In genomic region chr11:74719011-74719410, GRCh38 we compare ENCODE assay signal across 29 cellular contexts. TPM values are rescaled to one million over a fixed set of nuclear protein-coding genes. Genes with fewer than 3 reads are reported as not detected.
DNase-seq lines count a peak whose midpoint lies in the region; ATAC-seq, FAIRE-seq and TF ChIP-seq lines count a peak whose summit lies in the region.
"Had no signal": no experiment of that assay in that cellular context is flagged by ENCODE, and none has a peak within 500 bp of the region (broad histone marks: within the 10 kb centered on the region; RNA-seq: fewer than 3 reads in every experiment).

No MANE protein-coding gene starts in this region.

- peaks cover 19% of the 10 kb centered on the region for H3K27me3 Mint-ChIP-seq in activated T-helper 1 cell treated with anti-CD3 and anti-CD28 coated beads, Interleukin-12 subunit alpha, Interleukin-12 subunit beta, Interleukin-2, Interleukin-4 antibody, amounts not matched to agents 30 ng/mL and 10 ng/mL and 1 ng/mL, durations not matched to agents 14 hours and 24 hours and 36 hours (ENCODE audit: insufficient read depth)

- 13% methylated on average over 5 of the region's 5 CpGs for WGBS in K562 (ENCODE audit: insufficient coverage, low coverage, missing lambda C conversion rate)
- WGBS in stomach, 5 donors = 81 to 89% (median 85%) methylated on average over 5 of the region's 5 CpGs

- H3K9me3 Mint-ChIP-seq in activated T-helper 1 cell treated with anti-CD3 and anti-CD28 coated beads, Interleukin-12 subunit alpha, Interleukin-12 subunit beta, Interleukin-2, Interleukin-4 antibody, amounts not matched to agents 30 ng/mL and 10 ng/mL and 1 ng/mL, durations not matched to agents 14 hours and 24 hours and 36 hours = no peaks in the 10 kb centered on the region
- H3K9me3 Mint-ChIP-seq: CD14-positive monocyte; CD4-positive, alpha-beta T cell; CD8-positive, alpha-beta memory T cell; GM23338; H9; HFFc6 had no signal

- ATAC-seq in left cardiac atrium (no peak), K562 (no peak)
- ATAC-seq: GM12878, GM23338, HCT116 had no signal

- no peak for TF ChIP-seq RAD21 in K562 (CRISPR knock-in tag; conservative IDR thresholded peaks at IDR 0.05 in 1 of 2, IDR thresholded peaks at IDR 0.05 in 1 of 2)

- H3K27me3 ChIP-seq in left ventricle myocardium inferior (ENCODE audit: low read depth) = no peaks in the 10 kb centered on the region
- H3K27me3 ChIP-seq in K562 (ENCODE audit: control insufficient read depth in 2 of 2, insufficient read depth in 2 of 2, low read length in 2 of 2) = peaks cover 18 to 45% of the 10 kb centered on the region in 2 experiments
- no peaks in the 10 kb centered on the region for H3K27me3 ChIP-seq in rectal smooth muscle tissue (ENCODE audit: control insufficient read depth, insufficient read depth, low read length)
- H3K27me3 ChIP-seq in stomach = no peaks in the 10 kb centered on the region
- H3K27me3 ChIP-seq in A673 (replicated peaks; ENCODE audit: insufficient read depth, low read depth, low read length, poor library complexity) = no peaks in the 10 kb centered on the region
- H3K27me3 ChIP-seq: BE2C; BLaER1 treated with 17β-estradiol and CSF1 and Interleukin-3, amounts not matched to agents 10 nM and 100 nM had no signal

- H3K4me1 Mint-ChIP-seq in activated T-helper 1 cell treated with anti-CD3 and anti-CD28 coated beads, Interleukin-12 subunit alpha, Interleukin-12 subunit beta, Interleukin-2, Interleukin-4 antibody, amounts not matched to agents 30 ng/mL and 10 ng/mL and 1 ng/mL, durations not matched to agents 14 hours and 24 hours and 36 hours (ENCODE audit: low read depth) = no peaks in the 10 kb centered on the region
- H3K4me1 Mint-ChIP-seq: CD14-positive monocyte; CD8-positive, alpha-beta memory T cell had no signal

- no peak overlapping the region for H3K4me3 Mint-ChIP-seq in activated T-helper 1 cell treated with anti-CD3 and anti-CD28 coated beads, Interleukin-12 subunit alpha, Interleukin-12 subunit beta, Interleukin-2, Interleukin-4 antibody, amounts not matched to agents 30 ng/mL and 10 ng/mL and 1 ng/mL, durations not matched to agents 14 hours and 24 hours and 36 hours
- H3K4me3 Mint-ChIP-seq: CD4-positive, alpha-beta T cell; CD8-positive, alpha-beta memory T cell; GM23338; H9; HFFc6 had no signal

- FAIRE-seq in K562 (lab: Jason Lieb, UNC) = no peak
- FAIRE-seq: A204.1, D721Med, GM12878, GM19239 had no signal

- POLR2A ChIA-PET in K562 (lab: Yijun Ruan, JAX) (interaction anchor here (0.7 kb wide), 1 partner anchor 16 kb away, joined by 3 read pairs; no protein-coding TSS in a partner anchor), A673 (lab: Charles Lee; ENCODE audit: low non-redundant PET) (no interaction called here)

- in situ Hi-C loops in K562 (cut with MboI) = no loop called here

- no peaks in the 10 kb centered on the region for H3K9me3 ChIP-seq in left ventricle myocardium inferior (replicated peaks)
- H3K9me3 ChIP-seq in K562 (replicated peaks; ENCODE audit: control insufficient read depth, insufficient read depth, low read depth, low read length) = no peaks in the 10 kb centered on the region
- no peaks in the 10 kb centered on the region for H3K9me3 ChIP-seq in stomach
- no peaks in the 10 kb centered on the region for H3K9me3 ChIP-seq in A673 (ENCODE audit: low read depth, low read length, poor library complexity, severe bottlenecking)
- H3K9me3 ChIP-seq: BE2C; BLaER1 treated with 17β-estradiol and CSF1 and Interleukin-3, amounts not matched to agents 10 nM and 100 nM had no signal

- H3K36me3 ChIP-seq in left ventricle myocardium inferior (no peaks in the 10 kb centered on the region), K562 (ENCODE audit: control insufficient read depth, insufficient read depth, low read length) (no peaks in the 10 kb centered on the region), rectal smooth muscle tissue (ENCODE audit: control insufficient read depth, insufficient read depth, low read length) (no peaks in the 10 kb centered on the region), stomach (no peaks in the 10 kb centered on the region), A673 (ENCODE audit: insufficient read depth, low read length, poor library complexity, severe bottlenecking) (no peaks in the 10 kb centered on the region)
- H3K36me3 ChIP-seq: BE2C; BLaER1 treated with 17β-estradiol and CSF1 and Interleukin-3, amounts not matched to agents 10 nM and 100 nM had no signal

- H4K20me1 ChIP-seq in K562 (replicated peaks; ENCODE audit: control insufficient read depth, insufficient read depth, low read length) = no peaks in the 10 kb centered on the region
- H4K20me1 ChIP-seq: BLaER1 treated with 17β-estradiol and CSF1 and Interleukin-3, amounts not matched to agents 10 nM and 100 nM had no signal

- H3K27ac ChIP-seq in left ventricle myocardium inferior (replicated peaks) (peak overlapping the region; percentile 25), K562 (ENCODE audit: extremely low read depth, low read depth, low read length) (no peak overlapping the region), rectal smooth muscle tissue (ENCODE audit: low read depth, low read length) (peak overlapping the region; percentile 75), stomach (peak overlapping the region in 3 of 5 donors; percentile 31 to 85 (median 59)), A673 (ENCODE audit: low read depth, low read length, poor library complexity, severe bottlenecking) (no peak overlapping the region)
- H3K27ac ChIP-seq: 22Rv1; BLaER1 treated with 17β-estradiol and CSF1 and Interleukin-3, amounts not matched to agents 10 nM and 100 nM had no signal

- H3K4me2 ChIP-seq in K562 (ENCODE audit: insufficient read depth, low read length) = no peak overlapping the region
- H3K4me2 ChIP-seq: BLaER1 treated with 17β-estradiol and CSF1 and Interleukin-3, amounts not matched to agents 10 nM and 100 nM; GM23338 had no signal

- H3K9me1 ChIP-seq in K562 (ENCODE audit: control insufficient read depth, insufficient read depth, low read length) = no peaks in the 10 kb centered on the region

- no peaks in the 10 kb centered on the region for H3K36me3 Mint-ChIP-seq in activated T-helper 1 cell treated with anti-CD3 and anti-CD28 coated beads, Interleukin-12 subunit alpha, Interleukin-12 subunit beta, Interleukin-2, Interleukin-4 antibody, amounts not matched to agents 30 ng/mL and 10 ng/mL and 1 ng/mL, durations not matched to agents 14 hours and 24 hours and 36 hours (ENCODE audit: low read depth)
- H3K36me3 Mint-ChIP-seq: CD14-positive monocyte; CD8-positive, alpha-beta memory T cell had no signal

- BruUV-seq in K562 (replicated peaks; lab: Mats Ljungman, UMichigan) (no TSS peak), A673 (replicated peaks; lab: Mats Ljungman, UMichigan) (no TSS peak)

- H3K27ac Mint-ChIP-seq in activated T-helper 1 cell treated with anti-CD3 and anti-CD28 coated beads, Interleukin-12 subunit alpha, Interleukin-12 subunit beta, Interleukin-2, Interleukin-4 antibody, amounts not matched to agents 30 ng/mL and 10 ng/mL and 1 ng/mL, durations not matched to agents 14 hours and 24 hours and 36 hours = no peak overlapping the region
- H3K27ac Mint-ChIP-seq: CD14-positive monocyte; CD4-positive, alpha-beta T cell; CD8-positive, alpha-beta memory T cell; GM23338; HFFc6 had no signal

- no peak for TF ChIP-seq POLR2A in K562 (conservative IDR thresholded peaks at IDR 0.05)
- no peak for TF ChIP-seq POLR2A in stomach (IDR thresholded peaks at IDR 0.05)

- no peak for DNase-seq in left ventricle myocardium inferior
- DNase-seq in left cardiac atrium = no peak
- DNase-seq in K562 (ENCODE audit: extremely low read depth in 1 of 4, low spot score in 3 of 4) = no peak
- DNase-seq in stomach = no peak
- no peak for DNase-seq in A673 (ENCODE audit: low spot score)
- DNase-seq in stimulated activated CD8-positive, alpha-beta memory T cell treated with anti-CD3 and anti-CD28 coated beads, Interleukin-4, amount 100 ng/mL, for 48 hours = no peak
- DNase-seq in activated T-helper 1 cell treated with anti-CD3 and anti-CD28 coated beads, Interleukin-12 subunit alpha, Interleukin-12 subunit beta, Interleukin-2, Interleukin-4 antibody, amounts not matched to agents 30 ng/mL and 10 ng/mL and 1 ng/mL, durations not matched to agents 14 hours and 24 hours and 36 hours (ENCODE audit: low spot score) = no peak
- DNase-seq: ACHN; AML-193; BE2C; CD4-positive, alpha-beta T cell; CD8-positive, alpha-beta memory T cell; DMS 273 treated with DMSO at 0.1 percent for 48 hours; DMS79; EL; GDM1; H9; HFFc6 had no signal

- CTCF ChIA-PET in K562 (lab: Yijun Ruan, JAX; ENCODE audit: low intra/inter-chr PET ratio) (no interaction called here), A673 (lab: Charles Lee) (interaction anchor here (1.4 kb wide), 1 partner anchor 21 kb away, joined by 3 read pairs; no protein-coding TSS in a partner anchor)

- TF ChIP-seq EP300 in K562 (IDR thresholded peaks at IDR 0.05; ENCODE audit: low read length) (no peak), stomach (IDR thresholded peaks at IDR 0.05) (no peak)

- H3K9ac ChIP-seq in K562 (ENCODE audit: insufficient read depth in 1 of 2, low read depth in 2 of 2, low read length in 2 of 2) (no peak overlapping the region), rectal smooth muscle tissue (ENCODE audit: low read length) (no peak overlapping the region)
- H3K9ac ChIP-seq: BLaER1 treated with 17β-estradiol and CSF1 and Interleukin-3, amounts not matched to agents 10 nM and 100 nM had no signal

- TF ChIP-seq CTCF in left ventricle myocardium inferior (IDR thresholded peaks at IDR 0.05; ENCODE audit: borderline replicate concordance) (no peak), K562 (IDR thresholded peaks at IDR 0.05 in 2 of 3, conservative IDR thresholded peaks at IDR 0.05 in 1 of 3; ENCODE audit: insufficient read depth in 2 of 3, low read depth in 1 of 3, low read length in 3 of 3) (no peak), stomach (IDR thresholded peaks at IDR 0.05) (no peak), A673 (conservative IDR thresholded peaks at IDR 0.05; ENCODE audit: low read depth, low read length) (no peak)

- H3K79me2 ChIP-seq in K562 (ENCODE audit: control insufficient read depth, insufficient read depth, low read length) = no peaks in the 10 kb centered on the region

- peaks cover 26% of the 10 kb centered on the region for H3K4me1 ChIP-seq in left ventricle myocardium inferior
- H3K4me1 ChIP-seq in K562 (replicated peaks in 1 of 2; ENCODE audit: control insufficient read depth in 2 of 2, insufficient read depth in 2 of 2, low read length in 2 of 2) = peaks cover 0 to 4% of the 10 kb centered on the region in 2 experiments; a peak in 1 of 5 replicates
- peaks cover 53% of the 10 kb centered on the region for H3K4me1 ChIP-seq in rectal smooth muscle tissue (ENCODE audit: control insufficient read depth, insufficient read depth, low read length)
- peaks cover 4 to 61% (median 36%) of the 10 kb centered on the region in 4 donors for H3K4me1 ChIP-seq in stomach
- H3K4me1 ChIP-seq in A673 (ENCODE audit: insufficient read depth, low read length, poor library complexity, severe bottlenecking) = no peaks in the 10 kb centered on the region
- H3K4me1 ChIP-seq: BE2C; BLaER1 treated with 17β-estradiol and CSF1 and Interleukin-3, amounts not matched to agents 10 nM and 100 nM had no signal

- H2AFZ ChIP-seq in K562 (ENCODE audit: low read depth, low read length) = no peak overlapping the region
- H2AFZ ChIP-seq: GM23338 had no signal

- intact Hi-C loops in left ventricle myocardium inferior (cut with micrococcal nuclease) (no loop called here), left cardiac atrium (cut with DNase I) (no loop called here), K562 (cut with micrococcal nuclease) (no loop called here), stomach (cut with DNase I; ENCODE audit: low total_unique reads) (no loop called here), A673 (cut with micrococcal nuclease; ENCODE audit: unreplicated experiment) (no loop called here)
- intact Hi-C loops in activated T-helper 1 cell treated with anti-CD3 and anti-CD28 coated beads, Interleukin-12 subunit alpha, Interleukin-12 subunit beta, Interleukin-2, Interleukin-4 antibody, amounts not matched to agents 30 ng/mL and 10 ng/mL and 1 ng/mL, durations not matched to agents 14 hours and 24 hours and 36 hours (cut with micrococcal nuclease) = no loop called here

- H3K4me3 ChIP-seq in left ventricle myocardium inferior (no peak overlapping the region), K562 (no peak overlapping the region), rectal smooth muscle tissue (ENCODE audit: low read length) (no peak overlapping the region), stomach (no peak overlapping the region), A673 (ENCODE audit: low read depth, low read length, poor library complexity, severe bottlenecking) (no peak overlapping the region)
- H3K4me3 ChIP-seq: BLaER1 treated with 17β-estradiol and CSF1 and Interleukin-3, amounts not matched to agents 10 nM and 100 nM; GM12878; GM23338 had no signal

RNA-seq across cellular contexts. Expression of gene CHRDL2, which starts 12.2 kb away (rescaled TPM):
- total RNA-seq in left ventricle myocardium inferior (6.5 TPM), left cardiac atrium (10 to 100 TPM in 1 of 2 donors, 1 to 10 TPM in 1; 6.1 to 25.4 TPM), K562 (2014; rRNA removed) (not detected in 2 replicates), K562 (2014; rRNA removed; fragmentation: Illumina TruSeq; extraction: Trizol) (not detected in 2 replicates), K562 (2015; rRNA removed; fragmentation: Illumina TruSeq; extraction: Trizol) (not detected in 2 replicates), K562 (2021) (0.20 TPM in 1 of 2 replicates, not detected in the other), stomach (10 to 100 TPM in 2 of 5 donors, 1 to 10 TPM in 2, under 1 TPM in 1; 0.92 to 14.6 (median 7.2) TPM), A673 (2021) (7.7 and 11.6 TPM in 2 replicates)
- not detected in 2 replicates for total RNA-seq in K562 (2011; cell fraction: chromatin; rRNA removed; ENCODE audit: low replicate concordance)
- not detected in 2 replicates for total RNA-seq in K562 (2011; cell fraction: nucleolus; rRNA removed)
- not detected in 2 replicates for total RNA-seq in K562 (2011; cell fraction: nucleoplasm; rRNA removed)
- polyA plus RNA-seq in K562 (2011; rRNA removed) (not detected in 2 replicates), K562 (2014; fragmentation: Illumina TruSeq; extraction: Trizol) (not detected in 2 replicates), K562 (2014; fragmentation: Nextera tagmentation; extraction: Ambion mirVana) (not detected), K562 (2014; rRNA removed) (not detected in 2 replicates), stomach (10 to 100 TPM in 1 of 3 donors, 1 to 10 TPM in 1, not detected in 1; 5.4 to 38.4 TPM)
- not detected in 2 replicates for polyA plus RNA-seq in K562 (2011; cell fraction: cytosol; rRNA removed)
- not detected in 2 replicates for polyA plus RNA-seq in K562 (2011; cell fraction: nucleus; rRNA removed)
- polyA plus RNA-seq in K562 (2012) = not detected in 2 replicates
- not detected in 2 replicates for polyA minus RNA-seq in K562 (2011; rRNA and poly(A)+ RNA removed)
- polyA minus RNA-seq in K562 (2011; cell fraction: cytosol; rRNA and poly(A)+ RNA removed) = not detected in 2 replicates
- not detected in 2 replicates for polyA minus RNA-seq in K562 (2011; cell fraction: nucleus; rRNA and poly(A)+ RNA removed)
- total RNA-seq in activated T-helper 1 cell treated with anti-CD3 and anti-CD28 coated beads, Interleukin-12 subunit alpha, Interleukin-12 subunit beta, Interleukin-2, Interleukin-4 antibody, amounts not matched to agents 30 ng/mL and 10 ng/mL and 1 ng/mL, durations not matched to agents 14 hours and 24 hours and 36 hours = not detected in 2 replicates
- total RNA-seq: CD4-positive, alpha-beta T cell; CD8-positive, alpha-beta memory T cell; GM12878; H4; HFFc6 had no signal
- polyA plus RNA-seq: CD14-positive monocyte; CD8-positive, alpha-beta memory T cell; GM12878; GM23338 had no signal

RNA-seq across cellular contexts. Expression of gene RNF169, which starts 29.6 kb away (rescaled TPM):
- total RNA-seq in left ventricle myocardium inferior = 9.6 TPM
- 10 to 100 TPM; 10.3 to 11.6 TPM for total RNA-seq in left cardiac atrium
- total RNA-seq in K562 (2011; cell fraction: chromatin; rRNA removed; ENCODE audit: low replicate concordance) = 15.0 and 31.9 TPM in 2 replicates
- 14.7 and 16.8 TPM in 2 replicates for total RNA-seq in K562 (2011; cell fraction: nucleolus; rRNA removed)
- total RNA-seq in K562 (2011; cell fraction: nucleoplasm; rRNA removed) = 21.8 and 30.6 TPM in 2 replicates
- total RNA-seq in K562 (2014; rRNA removed) = 10.0 and 16.5 TPM in 2 replicates
- total RNA-seq in K562 (2014; rRNA removed; fragmentation: Illumina TruSeq; extraction: Trizol) = 18.1 and 19.4 TPM in 2 replicates
- 16.2 and 17.3 TPM in 2 replicates for total RNA-seq in K562 (2015; rRNA removed; fragmentation: Illumina TruSeq; extraction: Trizol)
- total RNA-seq in K562 (2021) = 15.1 and 16.0 TPM in 2 replicates
- polyA plus RNA-seq in K562 (2011; rRNA removed) = 14.6 and 21.1 TPM in 2 replicates
- 4.7 and 12.8 TPM in 2 replicates for polyA plus RNA-seq in K562 (2011; cell fraction: cytosol; rRNA removed)
- 13.5 and 25.0 TPM in 2 replicates for polyA plus RNA-seq in K562 (2011; cell fraction: nucleus; rRNA removed)
- 4.4 and 4.9 TPM in 2 replicates for polyA plus RNA-seq in K562 (2012)
- polyA plus RNA-seq in K562 (2014; fragmentation: Illumina TruSeq; extraction: Trizol) = 8.8 and 10.1 TPM in 2 replicates
- 1 to 10 TPM in 1 of 2 experiments, under 1 TPM in 1; 0.68 to 1.5 TPM for polyA plus RNA-seq in K562 (2014; fragmentation: Nextera tagmentation; extraction: Ambion mirVana)
- polyA plus RNA-seq in K562 (2014; rRNA removed) = 8.0 and 8.1 TPM in 2 replicates
- polyA minus RNA-seq in K562 (2011; rRNA and poly(A)+ RNA removed) = 46.9 and 57.6 TPM in 2 replicates
- 17.7 and 18.5 TPM in 2 replicates for polyA minus RNA-seq in K562 (2011; cell fraction: cytosol; rRNA and poly(A)+ RNA removed)
- 28.5 and 38.7 TPM in 2 replicates for polyA minus RNA-seq in K562 (2011; cell fraction: nucleus; rRNA and poly(A)+ RNA removed)
- total RNA-seq in stomach = 10 to 100 TPM in 3 of 5 donors, 1 to 10 TPM in 2; 7.0 to 28.1 (median 14.5) TPM
- 1 to 10 TPM; 2.1 to 2.9 (median 2.6) TPM for polyA plus RNA-seq in stomach
- 19.7 and 20.6 TPM in 2 replicates for total RNA-seq in A673 (2021)
- total RNA-seq in activated T-helper 1 cell treated with anti-CD3 and anti-CD28 coated beads, Interleukin-12 subunit alpha, Interleukin-12 subunit beta, Interleukin-2, Interleukin-4 antibody, amounts not matched to agents 30 ng/mL and 10 ng/mL and 1 ng/mL, durations not matched to agents 14 hours and 24 hours and 36 hours = 14.8 and 15.3 TPM in 2 replicates

Comparison
In these comparisons a context has a peak if more than half of its experiments do, and no peak if none do; other contexts are left out.
1. H3K27ac ChIP-seq: peak in left ventricle myocardium inferior (single experiment), rectal smooth muscle tissue (single experiment) and stomach (3 of 5); none in K562 (single experiment) and A673 (single experiment).